Comparison of ENCODE assay signal across 17 cellular contexts in the genomic region with DNA sequence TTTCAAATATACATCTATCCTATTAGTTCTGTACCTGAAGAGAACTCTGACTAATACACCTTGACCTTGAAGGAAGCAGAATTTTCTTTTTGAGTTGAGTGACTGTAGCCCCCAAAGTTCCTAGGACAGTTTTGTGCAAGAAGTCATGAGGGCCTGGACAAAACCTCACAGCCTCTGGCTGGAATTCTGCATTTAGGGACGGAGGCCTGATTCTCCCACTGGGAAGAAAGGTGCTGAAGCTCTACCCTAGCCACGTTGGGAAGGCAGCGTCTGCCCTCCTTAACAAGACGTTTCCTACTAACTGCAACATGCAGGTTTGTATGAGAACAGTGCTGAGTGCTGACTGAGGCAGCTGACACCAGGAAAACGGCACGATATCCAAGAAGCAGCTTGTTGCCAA.
DNase-seq lines count a peak whose midpoint lies in the region; ATAC-seq, FAIRE-seq and TF ChIP-seq lines count a peak whose summit lies in the region.
"Had no signal": no experiment of that assay in that cellular context is flagged by ENCODE, and none has a peak within 500 bp of the region (broad histone marks: within the 10 kb centered on the region; RNA-seq: fewer than 3 reads in every experiment).

No MANE protein-coding gene starts in this region.

- H3K27ac ChIP-seq in HEK293 (ENCODE audit: extremely low read depth, low read depth, low read length) = no peak overlapping the region
- no peak overlapping the region for H3K27ac ChIP-seq in esophagus muscularis mucosa (replicated peaks in 1 of 4)
- H3K27ac ChIP-seq in subcutaneous abdominal adipose tissue (ENCODE audit: low read depth, low read length) = peak overlapping the region; percentile 24

- H3K9ac ChIP-seq in subcutaneous abdominal adipose tissue (ENCODE audit: low read length in 5 of 5) = no peak overlapping the region

- FAIRE-seq in D721Med (lab: Jason Lieb, UNC) = peak; percentile 38
- FAIRE-seq: G401.6, GM12892 had no signal

- no peak for ATAC-seq in HG03280 (IDR thresholded peaks at IDR 0.05; ENCODE audit: unreplicated experiment)
- no peak for ATAC-seq in HG03095 (IDR thresholded peaks at IDR 0.05; ENCODE audit: unreplicated experiment)

- POLR2A ChIA-PET in HEK293 (lab: Yijun Ruan, JAX) = no interaction called here

- intact Hi-C loops in esophagus muscularis mucosa (cut with DNase I) = no loop called here

- no peak for TF ChIP-seq POLR2A in esophagus muscularis mucosa (IDR thresholded peaks at IDR 0.05; ENCODE audit: low read depth)

- H3K9me3 ChIP-seq in HEK293 (ENCODE audit: control insufficient read depth, insufficient read depth, low read depth, low read length) (no peaks in the 10 kb centered on the region), esophagus muscularis mucosa (peaks cover 0 to 5% (median 0%) of the 10 kb centered on the region in 4 donors), subcutaneous abdominal adipose tissue (ENCODE audit: control insufficient read depth in 5 of 5, low read length in 5 of 5) (peaks cover 0 to 3% (median 0%) of the 10 kb centered on the region in 5 donors)

- H3K27me3 ChIP-seq in esophagus muscularis mucosa (no peaks in the 10 kb centered on the region), subcutaneous abdominal adipose tissue (ENCODE audit: control insufficient read depth in 5 of 5, insufficient read depth in 4 of 5, low read length in 5 of 5) (no peaks in the 10 kb centered on the region)

- H3K4me1 ChIP-seq in HEK293 (ENCODE audit: control insufficient read depth, insufficient read depth, low read length) (peaks cover 18% of the 10 kb centered on the region), esophagus muscularis mucosa (peaks cover 0 to 15% (median 8%) of the 10 kb centered on the region in 4 donors), subcutaneous abdominal adipose tissue (ENCODE audit: control insufficient read depth in 5 of 5, insufficient read depth in 5 of 5, low read length in 5 of 5) (peaks cover 4 to 46% (median 39%) of the 10 kb centered on the region in 5 donors)

- CTCF ChIA-PET in HEK293 (lab: Yijun Ruan, JAX) = interaction anchor here (1.2 kb wide), 1 partner anchor 23 kb away, joined by 3 read pairs; no protein-coding TSS in a partner anchor

- no peak overlapping the region for H3K4me3 ChIP-seq in HEK293 (ENCODE audit: low read depth, low read length)
- no peak overlapping the region for H3K4me3 ChIP-seq in esophagus muscularis mucosa
- no peak overlapping the region for H3K4me3 ChIP-seq in subcutaneous abdominal adipose tissue (ENCODE audit: low read depth in 1 of 5, low read length in 5 of 5)

- DNase-seq in D721Med (ENCODE audit: insufficient read length, low spot score) (no peak), esophagus muscularis mucosa (ENCODE audit: extremely low spot score) (peak; percentile 74)
- DNase-seq: C1 segment of cervical spinal cord; Calu3; CD4-positive, alpha-beta memory T cell; COR-L47; DMS153; DND-41; GOT3; H7; HCEC 1CT had no signal

- H3K36me3 ChIP-seq in HEK293 (ENCODE audit: control insufficient read depth in 2 of 2, insufficient read depth in 1 of 2, low read length in 2 of 2) = no peaks in the 10 kb centered on the region
- H3K36me3 ChIP-seq in esophagus muscularis mucosa = no peaks in the 10 kb centered on the region
- no peaks in the 10 kb centered on the region for H3K36me3 ChIP-seq in subcutaneous abdominal adipose tissue (ENCODE audit: control insufficient read depth in 5 of 5, insufficient read depth in 5 of 5, low read length in 5 of 5)

- WGBS in esophagus muscularis mucosa = 69% methylated on average over 6 of the region's 6 CpGs

- TF ChIP-seq CTCF in D721Med (IDR thresholded peaks at IDR 0.05; ENCODE audit: insufficient read depth, missing control alignments) (no peak), HEK293 (tag by site-specific recombination; IDR thresholded peaks at IDR 0.05) (no peak), esophagus muscularis mucosa (IDR thresholded peaks at IDR 0.05) (no peak)

- TF ChIP-seq EP300 in esophagus muscularis mucosa (IDR thresholded peaks at IDR 0.05) = no peak

TF ChIP-seq in HEK293, 187 proteins besides CTCF, POLR2A, EP300 and RAD21:
- TF ChIP-seq ZNF785 (tag by site-specific recombination; IDR thresholded peaks at IDR 0.05) = no peak
- 0 out of 2 replicates have a peak, but pooled peaks have one; percentile 44 for TF ChIP-seq ZNF302 (tag by site-specific recombination; IDR thresholded peaks at IDR 0.05; ENCODE audit: low read depth)
- TF ChIP-seq, protein P1, sequence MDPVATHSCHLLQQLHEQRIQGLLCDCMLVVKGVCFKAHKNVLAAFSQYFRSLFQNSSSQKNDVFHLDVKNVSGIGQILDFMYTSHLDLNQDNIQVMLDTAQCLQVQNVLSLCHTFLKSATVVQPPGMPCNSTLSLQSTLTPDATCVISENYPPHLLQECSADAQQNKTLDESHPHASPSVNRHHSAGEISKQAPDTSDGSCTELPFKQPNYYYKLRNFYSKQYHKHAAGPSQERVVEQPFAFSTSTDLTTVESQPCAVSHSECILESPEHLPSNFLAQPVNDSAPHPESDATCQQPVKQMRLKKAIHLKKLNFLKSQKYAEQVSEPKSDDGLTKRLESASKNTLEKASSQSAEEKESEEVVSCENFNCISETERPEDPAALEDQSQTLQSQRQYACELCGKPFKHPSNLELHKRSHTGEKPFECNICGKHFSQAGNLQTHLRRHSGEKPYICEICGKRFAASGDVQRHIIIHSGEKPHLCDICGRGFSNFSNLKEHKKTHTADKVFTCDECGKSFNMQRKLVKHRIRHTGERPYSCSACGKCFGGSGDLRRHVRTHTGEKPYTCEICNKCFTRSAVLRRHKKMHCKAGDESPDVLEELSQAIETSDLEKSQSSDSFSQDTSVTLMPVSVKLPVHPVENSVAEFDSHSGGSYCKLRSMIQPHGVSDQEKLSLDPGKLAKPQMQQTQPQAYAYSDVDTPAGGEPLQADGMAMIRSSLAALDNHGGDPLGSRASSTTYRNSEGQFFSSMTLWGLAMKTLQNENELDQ (tag by site-specific recombination; IDR thresholded peaks at IDR 0.05; ENCODE audit: low read depth) = no peak
- no peak for TF ChIP-seq ZNF184 (tag by site-specific recombination; IDR thresholded peaks at IDR 0.05)
